8 cellular contexts compared by ENCODE assay signal in genomic region chr3:39178553-39178952, GRCh38. TPM values are rescaled to one million over a fixed set of nuclear protein-coding genes. Genes with fewer than 3 reads are reported as not detected.
A peak's percentile ranks its signal among the peaks of the same experiment; 100 is the strongest.
DNase-seq lines count a peak whose midpoint lies in the region; ATAC-seq and TF ChIP-seq lines count a peak whose summit lies in the region.

No MANE protein-coding gene starts in this region.

- H3K27me3 Mint-ChIP-seq in nephron (ENCODE audit: low read depth): no peaks in the 10 kb centered on the region

- peaks cover 3% of the 10 kb centered on the region for H3K9me3 Mint-ChIP-seq in nephron

- no peaks in the 10 kb centered on the region for H3K9me3 ChIP-seq in BE2C

- H3K27me3 ChIP-seq in BE2C: no peaks in the 10 kb centered on the region

- H3K4me3 Mint-ChIP-seq in nephron: peak overlapping the region; percentile 63 to 80 (median 63)

- peak overlapping the region; percentile 75 to 85 (median 82) for H3K27ac Mint-ChIP-seq in nephron

- no peaks in the 10 kb centered on the region for H3K36me3 Mint-ChIP-seq in nephron (ENCODE audit: low read depth)

- H3K4me1 ChIP-seq in BE2C: peaks cover 4% of the 10 kb centered on the region; the same call in 1 of the 2 replicates

- ATAC-seq in GM21786 (IDR thresholded peaks at IDR 0.05; ENCODE audit: unreplicated experiment): no peak
- ATAC-seq in HG03095 (IDR thresholded peaks at IDR 0.05; ENCODE audit: unreplicated experiment): no peak

- no peak for DNase-seq in BE2C
- DNase-seq in LHCN-M2 (ENCODE audit: low read depth): peak; percentile 84
- peak; percentile 87 for DNase-seq in dermis blood vessel endothelial cell
- no peak for DNase-seq in hippocampal formation (lab: John Stamatoyannopoulos, UW)
- DNase-seq in ureter (ENCODE audit: low spot score): no peak

- peak overlapping the region; percentile 55 for H3K4me3 ChIP-seq in BE2C (ENCODE audit: low read depth, low read length)

- no peaks in the 10 kb centered on the region for H3K36me3 ChIP-seq in BE2C

- peaks cover 71% of the 10 kb centered on the region for H3K4me1 Mint-ChIP-seq in nephron

- TF ChIP-seq CTCF in BE2C (IDR thresholded peaks at IDR 0.05; ENCODE audit: low read depth, low read length): no peak
- TF ChIP-seq CTCF in nephron (IDR thresholded peaks at IDR 0.05; ENCODE audit: unreplicated experiment in 3 of 3): no peak

RNA-seq across cellular contexts. Expression of gene XIRP1, which starts 13.8 kb away (rescaled TPM):
- not detected for polyA plus RNA-seq in BE2C (2012; ENCODE audit: insufficient read depth, insufficient read length, low read depth)
- total RNA-seq in LHCN-M2 (2014; rRNA removed) (0.71 and 4.1 TPM in 2 replicates), dermis blood vessel endothelial cell (not detected in 2 replicates), ureter (0.13 TPM)
- polyA plus RNA-seq in LHCN-M2 (2012): 22.8 TPM

RNA-seq across cellular contexts. Expression of gene CSRNP1, which starts 25.2 kb away (rescaled TPM):
- 36.7 TPM for polyA plus RNA-seq in BE2C (2012; ENCODE audit: insufficient read depth, insufficient read length, low read depth)
- total RNA-seq in LHCN-M2 (2014; rRNA removed) (13.0 and 18.9 TPM in 2 replicates), dermis blood vessel endothelial cell (9.2 and 15.1 TPM in 2 replicates), ureter (32.1 TPM)
- 10.9 TPM for polyA plus RNA-seq in LHCN-M2 (2012)

Comparison
In these comparisons a context has a peak if more than half of its experiments do, and no peak if none do; other contexts are left out.
1. DNase-seq: peak in LHCN-M2 (single experiment) and dermis blood vessel endothelial cell (single experiment); none in BE2C (single experiment), hippocampal formation (0 of 2) and ureter (single experiment).